Comparison of ENCODE assay signal across 9 cellular contexts in the genomic region with DNA sequence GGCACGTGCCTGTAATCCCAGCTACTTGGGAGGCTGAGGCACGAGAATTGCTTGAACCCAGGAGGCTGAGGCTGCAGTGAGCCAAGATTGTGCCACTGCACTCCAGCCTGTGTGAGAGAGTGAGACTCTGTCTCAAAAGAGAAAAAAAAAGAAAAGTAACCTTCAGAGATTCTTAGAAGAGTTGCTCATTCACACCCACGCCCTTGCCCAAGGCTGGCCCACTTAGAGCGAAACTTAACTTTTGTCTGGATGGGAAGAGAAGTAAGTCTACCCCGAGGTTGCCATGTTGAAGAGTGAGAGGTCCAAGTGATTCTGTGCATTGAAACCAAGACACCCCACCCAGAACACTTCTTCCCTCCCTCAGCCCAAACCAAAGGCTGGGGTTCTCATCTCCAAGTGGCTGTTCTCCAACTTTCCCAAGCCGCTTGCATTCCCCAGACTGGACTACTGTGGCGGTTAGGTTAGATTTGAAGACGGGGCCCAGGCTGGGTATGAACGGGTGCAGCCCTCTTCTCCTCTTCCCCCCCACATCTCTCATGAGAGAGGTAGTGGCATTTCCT. TPM values are rescaled to one million over a fixed set of nuclear protein-coding genes. Genes with fewer than 3 reads are reported as not detected.
A peak's percentile ranks its signal among the peaks of the same experiment; 100 is the strongest.
DNase-seq lines count a peak whose midpoint lies in the region; ATAC-seq and TF ChIP-seq lines count a peak whose summit lies in the region.
"Had no signal": no experiment of that assay in that cellular context is flagged by ENCODE, and none has a peak within 500 bp of the region (broad histone marks: within the 10 kb centered on the region; RNA-seq: fewer than 3 reads in every experiment).

No MANE protein-coding gene starts in this region.

- intact Hi-C loops in dorsolateral prefrontal cortex (cut with DNase I), result no loop called here

- peaks cover 25% of the 10 kb centered on the region for H3K4me1 Mint-ChIP-seq in WTC11
- peaks cover 75% of the 10 kb centered on the region for H3K4me1 Mint-ChIP-seq in activated naive CD4-positive, alpha-beta T cell treated with anti-CD3 and anti-CD28 coated beads, Interleukin-2, amount 50 U/mL, for 24 hours

- H3K27me3 ChIP-seq in BLaER1 (no peaks in the 10 kb centered on the region), dorsolateral prefrontal cortex (no peaks in the 10 kb centered on the region), Peyer's patch (no peaks in the 10 kb centered on the region)

- ATAC-seq in WTC11 (no peak), GM18907 (IDR thresholded peaks at IDR 0.05; ENCODE audit: unreplicated experiment) (no peak)

- H3K36me3 ChIP-seq in BLaER1, result peaks cover 37% of the 10 kb centered on the region
- H3K36me3 ChIP-seq in Peyer's patch, result peaks cover 0 to 2% (median 0%) of the 10 kb centered on the region in 3 donors

- POLR2A ChIA-PET in WTC11 (lab: Charles Lee), result interaction anchor here (1.0 kb wide), 1 partner anchor 21 kb away, joined by 5 read pairs; no protein-coding TSS in a partner anchor

- no peaks in the 10 kb centered on the region; the same call in 1 of the 2 replicates for H3K36me3 Mint-ChIP-seq in WTC11
- H3K36me3 Mint-ChIP-seq in activated naive CD4-positive, alpha-beta T cell treated with anti-CD3 and anti-CD28 coated beads, Interleukin-2, amount 50 U/mL, for 24 hours, result peaks cover 3% of the 10 kb centered on the region

- H3K4me1 ChIP-seq in BLaER1, result peaks cover 94% of the 10 kb centered on the region
- H3K4me1 ChIP-seq in Peyer's patch, result peaks cover 5 to 60% (median 29%) of the 10 kb centered on the region in 4 donors

- peak overlapping the region; percentile 94 for H3K4me2 ChIP-seq in BLaER1

- peaks cover 23% of the 10 kb centered on the region for H3K27me3 Mint-ChIP-seq in WTC11 (ENCODE audit: low read depth)
- no peaks in the 10 kb centered on the region for H3K27me3 Mint-ChIP-seq in activated naive CD4-positive, alpha-beta T cell treated with anti-CD3 and anti-CD28 coated beads, Interleukin-2, amount 50 U/mL, for 24 hours

- no peak for TF ChIP-seq CTCF in WTC11 (IDR thresholded peaks at IDR 0.05)
- TF ChIP-seq CTCF in dorsolateral prefrontal cortex (IDR thresholded peaks at IDR 0.05 in 54 of 56, conservative IDR thresholded peaks at IDR 0.05 in 2 of 56; ENCODE audit: low read depth in 1 of 56, partially characterized antibody in 56 of 56), result no peak
- TF ChIP-seq CTCF in Peyer's patch (IDR thresholded peaks at IDR 0.05), result no peak

- H4K20me1 ChIP-seq in BLaER1, result peaks cover 15% of the 10 kb centered on the region

- no peaks in the 10 kb centered on the region for H3K9me3 ChIP-seq in BLaER1
- H3K9me3 ChIP-seq in Peyer's patch, result no peaks in the 10 kb centered on the region

- CTCF ChIA-PET in WTC11 (lab: Charles Lee), result interaction anchor here (0.7 to 2.9 kb wide), 7 partner anchors 7 to 378 kb away, joined by 3 to 12 read pairs (median 4); no protein-coding TSS in a partner anchor

- no peak for TF ChIP-seq POLR2A in Peyer's patch (IDR thresholded peaks at IDR 0.05)

- peak overlapping the region; percentile 31; the same call in 1 of the 2 replicates for H3K9ac ChIP-seq in BLaER1

- DNase-seq in WTC11 (ENCODE audit: low spot score) (no peak), dorsolateral prefrontal cortex (no peak), Peyer's patch (no peak), NCI-H2029 treated with DMSO at 0.1 percent for 48 hours (lab: John Stamatoyannopoulos, UW) (no peak)
- DNase-seq in stimulated activated CD4-positive, alpha-beta T cell treated with anti-CD3 and anti-CD28 coated beads, Interleukin-15, amount 100 ng/mL, for 24 hours, result peak; percentile 89

- no peaks in the 10 kb centered on the region for H3K9me3 Mint-ChIP-seq in WTC11
- no peaks in the 10 kb centered on the region for H3K9me3 Mint-ChIP-seq in activated naive CD4-positive, alpha-beta T cell treated with anti-CD3 and anti-CD28 coated beads, Interleukin-2, amount 50 U/mL, for 24 hours

- peak overlapping the region; percentile 6; the same call in 1 of the 2 replicates for H3K4me3 ChIP-seq in BLaER1
- H3K4me3 ChIP-seq in dorsolateral prefrontal cortex, result no peak overlapping the region
- no peak overlapping the region for H3K4me3 ChIP-seq in Peyer's patch

- H3K4me3 Mint-ChIP-seq in WTC11, result no peak overlapping the region
- H3K4me3 Mint-ChIP-seq in activated naive CD4-positive, alpha-beta T cell treated with anti-CD3 and anti-CD28 coated beads, Interleukin-2, amount 50 U/mL, for 24 hours, result peak overlapping the region; percentile 76

- H3K27ac ChIP-seq in BLaER1 (peak overlapping the region; percentile 82), dorsolateral prefrontal cortex (peak overlapping the region in 8 of 59 donors; percentile 7 to 94 (median 55)), Peyer's patch (peak overlapping the region in 2 of 4 donors; percentile 91 to 99)
- H3K27ac ChIP-seq: HL-60 had no signal

- H3K27ac Mint-ChIP-seq in WTC11, result peak overlapping the region; percentile 45; the same call in 1 of the 2 replicates
- peak overlapping the region; percentile 94 for H3K27ac Mint-ChIP-seq in activated naive CD4-positive, alpha-beta T cell treated with anti-CD3 and anti-CD28 coated beads, Interleukin-2, amount 50 U/mL, for 24 hours

TF ChIP-seq in WTC11, 78 proteins besides CTCF, POLR2A, EP300 and RAD21 (continues in another document):
- TF ChIP-seq CBFB (CRISPR knock-in tag; IDR thresholded peaks at IDR 0.05; ENCODE audit: low read depth), result no peak
- TF ChIP-seq RELA (CRISPR knock-in tag; IDR thresholded peaks at IDR 0.05; ENCODE audit: borderline replicate concordance), result no peak
- TF ChIP-seq, protein P1, sequence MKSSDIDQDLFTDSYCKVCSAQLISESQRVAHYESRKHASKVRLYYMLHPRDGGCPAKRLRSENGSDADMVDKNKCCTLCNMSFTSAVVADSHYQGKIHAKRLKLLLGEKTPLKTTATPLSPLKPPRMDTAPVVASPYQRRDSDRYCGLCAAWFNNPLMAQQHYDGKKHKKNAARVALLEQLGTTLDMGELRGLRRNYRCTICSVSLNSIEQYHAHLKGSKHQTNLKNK (CRISPR knock-in tag; IDR thresholded peaks at IDR 0.05), result no peak
- no peak for TF ChIP-seq SOX15 (CRISPR knock-in tag; IDR thresholded peaks at IDR 0.05)
- no peak for TF ChIP-seq KAT7 (CRISPR knock-in tag; IDR thresholded peaks at IDR 0.05; ENCODE audit: borderline replicate concordance)
- no peak for TF ChIP-seq TCF7 (CRISPR knock-in tag; IDR thresholded peaks at IDR 0.05; ENCODE audit: low read depth)
- TF ChIP-seq, protein P2, sequence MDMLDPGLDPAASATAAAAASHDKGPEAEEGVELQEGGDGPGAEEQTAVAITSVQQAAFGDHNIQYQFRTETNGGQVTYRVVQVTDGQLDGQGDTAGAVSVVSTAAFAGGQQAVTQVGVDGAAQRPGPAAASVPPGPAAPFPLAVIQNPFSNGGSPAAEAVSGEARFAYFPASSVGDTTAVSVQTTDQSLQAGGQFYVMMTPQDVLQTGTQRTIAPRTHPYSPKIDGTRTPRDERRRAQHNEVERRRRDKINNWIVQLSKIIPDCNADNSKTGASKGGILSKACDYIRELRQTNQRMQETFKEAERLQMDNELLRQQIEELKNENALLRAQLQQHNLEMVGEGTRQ (CRISPR knock-in tag; IDR thresholded peaks at IDR 0.05), result no peak
- TF ChIP-seq, protein P3, sequence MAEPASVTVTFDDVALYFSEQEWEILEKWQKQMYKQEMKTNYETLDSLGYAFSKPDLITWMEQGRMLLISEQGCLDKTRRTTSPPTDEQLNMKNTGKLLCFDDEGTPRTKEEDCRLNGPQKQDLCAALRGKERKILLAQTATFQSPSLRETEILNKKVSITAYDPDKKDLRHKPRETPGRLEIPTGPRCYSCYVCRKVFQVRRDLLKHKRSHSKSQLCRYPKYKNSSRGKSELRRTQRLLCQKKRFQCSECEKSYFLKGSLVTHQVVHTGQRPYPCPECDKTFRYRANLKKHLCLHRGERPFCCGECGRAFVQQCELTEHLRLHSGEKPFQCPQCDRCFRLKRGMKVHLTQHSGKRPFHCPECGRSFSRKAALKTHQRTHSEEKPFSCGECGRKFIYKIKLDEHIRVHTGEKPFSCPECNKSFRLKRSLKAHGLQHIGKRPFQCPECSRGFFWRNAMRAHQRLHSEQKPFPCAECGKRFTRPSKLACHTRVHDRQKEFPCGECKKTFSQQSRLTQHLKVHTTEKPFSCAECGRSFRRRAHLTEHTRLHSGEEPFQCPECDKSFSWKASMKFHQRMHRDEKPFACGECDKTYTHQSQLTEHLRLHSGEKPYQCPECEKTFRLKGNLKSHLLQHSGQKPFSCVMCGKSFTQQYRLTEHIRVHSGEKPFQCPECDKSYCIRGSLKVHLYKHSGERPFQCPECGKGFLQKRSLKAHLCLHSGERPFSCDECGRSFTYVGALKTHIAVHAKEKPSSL (CRISPR knock-in tag; conservative IDR thresholded peaks at IDR 0.05), result no peak
- TF ChIP-seq, protein P4, sequence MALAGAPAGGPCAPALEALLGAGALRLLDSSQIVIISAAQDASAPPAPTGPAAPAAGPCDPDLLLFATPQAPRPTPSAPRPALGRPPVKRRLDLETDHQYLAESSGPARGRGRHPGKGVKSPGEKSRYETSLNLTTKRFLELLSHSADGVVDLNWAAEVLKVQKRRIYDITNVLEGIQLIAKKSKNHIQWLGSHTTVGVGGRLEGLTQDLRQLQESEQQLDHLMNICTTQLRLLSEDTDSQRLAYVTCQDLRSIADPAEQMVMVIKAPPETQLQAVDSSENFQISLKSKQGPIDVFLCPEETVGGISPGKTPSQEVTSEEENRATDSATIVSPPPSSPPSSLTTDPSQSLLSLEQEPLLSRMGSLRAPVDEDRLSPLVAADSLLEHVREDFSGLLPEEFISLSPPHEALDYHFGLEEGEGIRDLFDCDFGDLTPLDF (CRISPR knock-in tag; IDR thresholded peaks at IDR 0.05), result no peak
- TF ChIP-seq ESRRA (CRISPR knock-in tag; IDR thresholded peaks at IDR 0.05; ENCODE audit: borderline replicate concordance), result no peak

RNA-seq across cellular contexts. Expression of a gene that starts 2.4 kb away (rescaled TPM):
- 12.1 to 15.7 TPM (median 15.6 TPM) in 3 replicates for total RNA-seq in WTC11 (2021)
- 10 to 100 TPM; 15.5 to 38.5 (median 25.9) TPM for total RNA-seq in dorsolateral prefrontal cortex
- total RNA-seq in Peyer's patch, result 10 to 100 TPM; 10.7 to 55.0 (median 43.2) TPM

RNA-seq across cellular contexts. Expression of a gene that starts 20.4 kb away (rescaled TPM):
- total RNA-seq in WTC11 (2021) (102 to 111 TPM (median 104 TPM) in 3 replicates), dorsolateral prefrontal cortex (10 to 100 TPM; 13.0 to 46.2 (median 27.2) TPM), Peyer's patch (10 to 100 TPM in 2 of 4 donors, 1 to 10 TPM in 2; 8.3 to 41.9 (median 14.5) TPM)

RNA-seq across cellular contexts. Expression of a gene that starts 22.7 kb away (rescaled TPM):
- total RNA-seq in WTC11 (2021) (34.4 to 48.0 TPM (median 36.6 TPM) in 3 replicates), dorsolateral prefrontal cortex (100 to 1,000 TPM; 118 to 242 (median 168) TPM), Peyer's patch (100 to 1,000 TPM in 3 of 4 donors, 10 to 100 TPM in 1; 69.2 to 297 (median 190) TPM)

RNA-seq across cellular contexts. Expression of a gene that starts 24.8 kb away (rescaled TPM):
- total RNA-seq in WTC11 (2021) (266 to 273 TPM (median 266 TPM) in 3 replicates), dorsolateral prefrontal cortex (100 to 1,000 TPM in 80 of 120 experiments, 10 to 100 TPM in 40; 55.5 to 145 (median 107) TPM), Peyer's patch (100 to 1,000 TPM; 106 to 165 (median 109) TPM)

RNA-seq across cellular contexts. Expression of a gene that starts 53.0 kb away (rescaled TPM):
- 8.7 to 12.3 TPM (median 9.0 TPM) in 3 replicates for total RNA-seq in WTC11 (2021)
- total RNA-seq in dorsolateral prefrontal cortex, result 10 to 100 TPM in 105 of 120 experiments, 1 to 10 TPM in 15; 4.4 to 32.8 (median 13.7) TPM
- 1 to 10 TPM in 1 of 4 donors, under 1 TPM in 1, not detected in 2; 0.54 to 3.3 TPM for total RNA-seq in Peyer's patch
